ENCODE assay signal across 8 cellular contexts in genomic region chr15:40941078-40941527, GRCh38. TPM values are rescaled to one million over a fixed set of nuclear protein-coding genes. Genes with fewer than 3 reads are reported as not detected.
DNase-seq lines count a peak whose midpoint lies in the region; TF ChIP-seq lines count a peak whose summit lies in the region.

No MANE protein-coding gene starts in this region.

- peak overlapping the region; percentile 85 for H2AFZ ChIP-seq in mammary epithelial cell (ENCODE audit: low read depth, low read length)

- H3K4me2 ChIP-seq in mammary epithelial cell (ENCODE audit: insufficient read depth, low read depth, low read length): peak overlapping the region; percentile 85

- CTCF ChIA-PET in mammary epithelial cell (lab: Charles Lee; ENCODE audit: low non-redundant PET): interaction anchor here (0.5 to 0.7 kb wide), 5 partner anchors 11 to 421 kb away, joined by 3 to 20 read pairs (median 4); partner anchors contain the start of genes NUSAP1, OIP5 and RMDN3

- peak overlapping the region; percentile 32; the same call in 1 of the 2 replicates for H3K27ac ChIP-seq in HUES64 (ENCODE audit: low read depth, low read length)
- no peak overlapping the region for H3K27ac ChIP-seq in mammary epithelial cell (ENCODE audit: insufficient read depth, low read depth, low read length)
- H3K27ac ChIP-seq in muscle layer of duodenum (ENCODE audit: low read length): peak overlapping the region; percentile 61

- H3K27me3 ChIP-seq in BE2C (no peaks in the 10 kb centered on the region), HUES64 (ENCODE audit: insufficient read depth, low read length) (peaks cover 45% of the 10 kb centered on the region), mammary epithelial cell (ENCODE audit: insufficient read depth, low read length) (no peaks in the 10 kb centered on the region), muscle layer of duodenum (ENCODE audit: low read depth, low read length) (no peaks in the 10 kb centered on the region)

- H3K4me1 ChIP-seq in BE2C (peaks cover 7% of the 10 kb centered on the region), HUES64 (ENCODE audit: insufficient read depth, low read length) (peaks cover 13% of the 10 kb centered on the region; the same call in 1 of the 2 replicates), mammary epithelial cell (ENCODE audit: insufficient read depth, low read length) (peaks cover 12% of the 10 kb centered on the region), muscle layer of duodenum (ENCODE audit: control insufficient read depth in 1 of 2, insufficient read depth in 2 of 2, low read length in 2 of 2) (peaks cover 8 to 16% of the 10 kb centered on the region in 2 donors)

- DNase-seq in BE2C (no peak), mammary epithelial cell (no peak), A172 (ENCODE audit: low spot score) (no peak), SKM-1 treated with dmso at 0.1 percent for 144 hours (lab: John Stamatoyannopoulos, UW; ENCODE audit: unreplicated experiment) (no peak), NCI-H510A (lab: John Stamatoyannopoulos, UW) (no peak)
- no peak for DNase-seq in activated effector memory CD4-positive, alpha-beta T cell treated with Interleukin-2 at 50 U/mL for 16 hours

- no TSS peak for BruUV-seq in mammary epithelial cell (replicated peaks; lab: Mats Ljungman, UMichigan)

- H4K20me1 ChIP-seq in mammary epithelial cell (ENCODE audit: insufficient read depth, low read length): no peaks in the 10 kb centered on the region

- dilution Hi-C loops in mammary epithelial cell (cut with HindIII; ENCODE audit: low sequenced_read_pairs): no loop called here

- 32% methylated on average over 7 of the region's 7 CpGs for WGBS in HUES64
- WGBS in mammary epithelial cell (ENCODE audit: low coverage, missing lambda C conversion rate): 54% methylated on average over 7 of the region's 7 CpGs

- no peaks in the 10 kb centered on the region for H3K9me3 ChIP-seq in BE2C
- H3K9me3 ChIP-seq in HUES64 (ENCODE audit: insufficient read depth, low read depth, low read length): no peaks in the 10 kb centered on the region
- no peaks in the 10 kb centered on the region for H3K9me3 ChIP-seq in mammary epithelial cell (replicated peaks; ENCODE audit: insufficient read depth, low read length)
- H3K9me3 ChIP-seq in muscle layer of duodenum (ENCODE audit: control insufficient read depth in 1 of 2, low read length in 2 of 2): no peaks in the 10 kb centered on the region

- TF ChIP-seq CTCF in BE2C (IDR thresholded peaks at IDR 0.05; ENCODE audit: low read depth, low read length) (no peak), mammary epithelial cell (conservative IDR thresholded peaks at IDR 0.05 in 1 of 2, IDR thresholded peaks at IDR 0.05 in 1 of 2; ENCODE audit: extremely low read depth in 1 of 2, insufficient read depth in 1 of 2, low read depth in 1 of 2, low read length in 2 of 2) (no peak)

- H3K4me3 ChIP-seq in BE2C (ENCODE audit: low read depth, low read length) (peak overlapping the region; percentile 61), HUES64 (ENCODE audit: low read length) (peak overlapping the region; percentile 56), mammary epithelial cell (replicated peaks in 1 of 3; ENCODE audit: insufficient read depth in 1 of 3, low read depth in 2 of 3, low read length in 3 of 3) (peak overlapping the region in 2 of 3 experiments; percentile 45 to 47), muscle layer of duodenum (ENCODE audit: low read depth in 1 of 2, low read length in 2 of 2) (peak overlapping the region; percentile 42 to 61)

- intact Hi-C loops in mammary epithelial cell (cut with micrococcal nuclease): loop anchor here (1.0 to 5.0 kb wide), 2 partner anchors 39 to 81 kb away; no protein-coding TSS in a partner anchor

- no peaks in the 10 kb centered on the region for H3K79me2 ChIP-seq in mammary epithelial cell (ENCODE audit: insufficient read depth, low read length)

- H3K9ac ChIP-seq in HUES64 (ENCODE audit: low read depth, low read length) (peak overlapping the region; percentile 84), mammary epithelial cell (ENCODE audit: insufficient read depth, low read length) (no peak overlapping the region)

- H3K36me3 ChIP-seq in BE2C (no peaks in the 10 kb centered on the region), HUES64 (ENCODE audit: insufficient read depth, low read length) (no peaks in the 10 kb centered on the region), mammary epithelial cell (ENCODE audit: insufficient read depth, low read length) (no peaks in the 10 kb centered on the region), muscle layer of duodenum (ENCODE audit: control insufficient read depth in 1 of 2, insufficient read depth in 2 of 2, low read length in 2 of 2) (no peaks in the 10 kb centered on the region)

- in situ Hi-C loops in mammary epithelial cell (cut with MboI; ENCODE audit: low sequenced_read_pairs in 2 of 2): no loop called here

RNA-seq across cellular contexts. Expression of gene DLL4, which starts 12.0 kb away (rescaled TPM):
- 0.25 TPM for polyA plus RNA-seq in BE2C (2012; ENCODE audit: insufficient read depth, insufficient read length, low read depth)
- 0.15 TPM for polyA plus RNA-seq in HUES64 (2013, experiment 1 of 2)
- polyA plus RNA-seq in HUES64 (2013, experiment 2 of 2): 0.25 TPM
- under 1 TPM in 1 of 2 donors, not detected in 1; under 0.01 TPM for total RNA-seq in mammary epithelial cell
- polyA plus RNA-seq in mammary epithelial cell: not detected
- polyA minus RNA-seq in mammary epithelial cell: not detected
- total RNA-seq in A172 (2014; rRNA removed; shearing (Covaris generic)): not detected in 2 replicates

RNA-seq across cellular contexts. Expression of gene CHAC1, which starts 12.2 kb away (rescaled TPM):
- 96.0 TPM for polyA plus RNA-seq in BE2C (2012; ENCODE audit: insufficient read depth, insufficient read length, low read depth)
- 13.5 TPM for polyA plus RNA-seq in HUES64 (2013, experiment 1 of 2)
- polyA plus RNA-seq in HUES64 (2013, experiment 2 of 2): 15.0 TPM
- total RNA-seq in mammary epithelial cell: 100 to 1,000 TPM in 1 of 2 donors, 10 to 100 TPM in 1; 72.4 to 127 TPM
- polyA plus RNA-seq in mammary epithelial cell: 30.9 TPM
- 37.2 TPM for polyA minus RNA-seq in mammary epithelial cell
- total RNA-seq in A172 (2014; rRNA removed; shearing (Covaris generic)): 4.7 and 5.8 TPM in 2 replicates

RNA-seq across cellular contexts. Expression of gene VPS18, which starts 46.9 kb away (rescaled TPM):
- 32.7 TPM for polyA plus RNA-seq in BE2C (2012; ENCODE audit: insufficient read depth, insufficient read length, low read depth)
- 18.6 TPM for polyA plus RNA-seq in HUES64 (2013, experiment 1 of 2)
- polyA plus RNA-seq in HUES64 (2013, experiment 2 of 2): 17.2 TPM
- total RNA-seq in mammary epithelial cell: 10 to 100 TPM; 21.5 to 56.0 TPM
- 18.4 TPM for polyA plus RNA-seq in mammary epithelial cell
- polyA minus RNA-seq in mammary epithelial cell: 43.4 TPM
- total RNA-seq in A172 (2014; rRNA removed; shearing (Covaris generic)): 39.7 and 41.7 TPM in 2 replicates

Comparison
In these comparisons a context has a peak if more than half of its experiments do, and no peak if none do; other contexts are left out.
1. RNA of gene CHAC1, which starts 12.2 kb away (total RNA-seq): 72.4 to 127 TPM in mammary epithelial cell; 4.7 to 5.8 TPM in A172; every median in the first group is over 10 times any median in the second.
2. Peak in every context shown above with its lines, with median percentiles within 50 percentile points of each other: H3K4me3 ChIP-seq.